In genomic region chr20:57264908-57265648, GRCh38 we compare ENCODE assay signal across 12 cellular contexts. TPM values are rescaled to one million over a fixed set of nuclear protein-coding genes. Genes with fewer than 3 reads are reported as not detected.
DNase-seq lines count a peak whose midpoint lies in the region; ATAC-seq and TF ChIP-seq lines count a peak whose summit lies in the region.
"Had no signal": no experiment of that assay in that cellular context is flagged by ENCODE, and none has a peak within 500 bp of the region (broad histone marks: within the 10 kb centered on the region; RNA-seq: fewer than 3 reads in every experiment).

No MANE protein-coding gene starts in this region.

- intact Hi-C loops in mammary epithelial cell (cut with micrococcal nuclease), result no loop called here
- intact Hi-C loops in activated T-helper 1 cell treated with anti-CD3 and anti-CD28 coated beads, Interleukin-12 subunit alpha, Interleukin-12 subunit beta, Interleukin-2, Interleukin-4 antibody, amounts not matched to agents 30 ng/mL and 10 ng/mL and 1 ng/mL, durations not matched to agents 14 hours and 24 hours and 36 hours (cut with micrococcal nuclease), result loop anchor here (5.0 kb wide), 1 partner anchor 638 kb away; the partner anchor contains the start of gene TFAP2C

- dilution Hi-C loops in mammary epithelial cell (cut with HindIII; ENCODE audit: low sequenced_read_pairs), result loop anchor here (5.0 kb wide), 1 partner anchor 103 kb away; no protein-coding TSS in a partner anchor

- CTCF ChIA-PET in HEK293T (lab: Yijun Ruan, JAX), result interaction anchor here (0.6 kb wide), 1 partner anchor 57 kb away, joined by 4 read pairs; no protein-coding TSS in a partner anchor
- CTCF ChIA-PET in mammary epithelial cell (lab: Charles Lee; ENCODE audit: low non-redundant PET), result no interaction called here

- H3K9me3 ChIP-seq in mammary epithelial cell (replicated peaks; ENCODE audit: insufficient read depth, low read length), result no peaks in the 10 kb centered on the region
- H3K9me3 ChIP-seq: tibial artery had no signal

- no peaks in the 10 kb centered on the region for H3K9me3 Mint-ChIP-seq in activated T-helper 1 cell treated with anti-CD3 and anti-CD28 coated beads, Interleukin-12 subunit alpha, Interleukin-12 subunit beta, Interleukin-2, Interleukin-4 antibody, amounts not matched to agents 30 ng/mL and 10 ng/mL and 1 ng/mL, durations not matched to agents 14 hours and 24 hours and 36 hours

- BruUV-seq in mammary epithelial cell (replicated peaks; lab: Mats Ljungman, UMichigan), result no TSS peak

- H3K4me1 Mint-ChIP-seq in activated T-helper 1 cell treated with anti-CD3 and anti-CD28 coated beads, Interleukin-12 subunit alpha, Interleukin-12 subunit beta, Interleukin-2, Interleukin-4 antibody, amounts not matched to agents 30 ng/mL and 10 ng/mL and 1 ng/mL, durations not matched to agents 14 hours and 24 hours and 36 hours (ENCODE audit: low read depth), result peaks cover 5% of the 10 kb centered on the region

- H3K9ac ChIP-seq in mammary epithelial cell (ENCODE audit: insufficient read depth, low read length), result no peak overlapping the region

- H3K36me3 Mint-ChIP-seq in activated T-helper 1 cell treated with anti-CD3 and anti-CD28 coated beads, Interleukin-12 subunit alpha, Interleukin-12 subunit beta, Interleukin-2, Interleukin-4 antibody, amounts not matched to agents 30 ng/mL and 10 ng/mL and 1 ng/mL, durations not matched to agents 14 hours and 24 hours and 36 hours (ENCODE audit: low read depth), result no peaks in the 10 kb centered on the region
- H3K36me3 Mint-ChIP-seq: naive B cell had no signal

- H3K4me1 ChIP-seq in mammary epithelial cell (ENCODE audit: insufficient read depth, low read length), result peaks cover 5% of the 10 kb centered on the region

- 1% methylated on average over 19 of the region's 54 CpGs for WGBS in mammary epithelial cell (ENCODE audit: low coverage, missing lambda C conversion rate)

- no peak overlapping the region for H3K4me3 ChIP-seq in mammary epithelial cell (replicated peaks in 1 of 3; ENCODE audit: insufficient read depth in 1 of 3, low read depth in 2 of 3, low read length in 3 of 3)
- H3K4me3 ChIP-seq: tibial artery had no signal

- H3K4me3 Mint-ChIP-seq in activated T-helper 1 cell treated with anti-CD3 and anti-CD28 coated beads, Interleukin-12 subunit alpha, Interleukin-12 subunit beta, Interleukin-2, Interleukin-4 antibody, amounts not matched to agents 30 ng/mL and 10 ng/mL and 1 ng/mL, durations not matched to agents 14 hours and 24 hours and 36 hours, result no peak overlapping the region
- H3K4me3 Mint-ChIP-seq: naive B cell had no signal

- H3K27me3 Mint-ChIP-seq in activated T-helper 1 cell treated with anti-CD3 and anti-CD28 coated beads, Interleukin-12 subunit alpha, Interleukin-12 subunit beta, Interleukin-2, Interleukin-4 antibody, amounts not matched to agents 30 ng/mL and 10 ng/mL and 1 ng/mL, durations not matched to agents 14 hours and 24 hours and 36 hours (ENCODE audit: insufficient read depth), result peaks cover 80% of the 10 kb centered on the region

- in situ Hi-C loops in mammary epithelial cell (cut with MboI; ENCODE audit: low sequenced_read_pairs in 2 of 2), result no loop called here

- no peak for TF ChIP-seq CTCF in mammary epithelial cell (conservative IDR thresholded peaks at IDR 0.05 in 1 of 2, IDR thresholded peaks at IDR 0.05 in 1 of 2; ENCODE audit: extremely low read depth in 1 of 2, insufficient read depth in 1 of 2, low read depth in 1 of 2, low read length in 2 of 2)

- H2AFZ ChIP-seq in mammary epithelial cell (ENCODE audit: low read depth, low read length), result no peak overlapping the region

- H3K36me3 ChIP-seq in mammary epithelial cell (ENCODE audit: insufficient read depth, low read length), result no peaks in the 10 kb centered on the region
- H3K36me3 ChIP-seq: tibial artery had no signal

- no peaks in the 10 kb centered on the region for H4K20me1 ChIP-seq in mammary epithelial cell (ENCODE audit: insufficient read depth, low read length)

- H3K27me3 ChIP-seq in mammary epithelial cell (ENCODE audit: insufficient read depth, low read length) (peaks cover 33% of the 10 kb centered on the region), layer of hippocampus (ENCODE audit: control insufficient read depth, insufficient read depth, low read length) (peaks cover 16% of the 10 kb centered on the region)

- POLR2A ChIA-PET in HEK293T (lab: Yijun Ruan, JAX), result interaction anchor here (1.5 kb wide), 1 partner anchor 84 kb away, joined by 3 read pairs; no protein-coding TSS in a partner anchor

- DNase-seq in HEK293T (ENCODE audit: extremely low spot score) (peak; percentile 34), mammary epithelial cell (no peak), AG08395 (ENCODE audit: low spot score) (no peak)
- DNase-seq in activated T-helper 1 cell treated with anti-CD3 and anti-CD28 coated beads, Interleukin-12 subunit alpha, Interleukin-12 subunit beta, Interleukin-2, Interleukin-4 antibody, amounts not matched to agents 30 ng/mL and 10 ng/mL and 1 ng/mL, durations not matched to agents 14 hours and 24 hours and 36 hours (ENCODE audit: low spot score), result no peak
- DNase-seq: activated gamma-delta T cell, naive B cell, NCI-H2029 had no signal

- peak overlapping the region; percentile 12 for H3K4me2 ChIP-seq in mammary epithelial cell (ENCODE audit: insufficient read depth, low read depth, low read length)

- H3K27ac Mint-ChIP-seq in activated T-helper 1 cell treated with anti-CD3 and anti-CD28 coated beads, Interleukin-12 subunit alpha, Interleukin-12 subunit beta, Interleukin-2, Interleukin-4 antibody, amounts not matched to agents 30 ng/mL and 10 ng/mL and 1 ng/mL, durations not matched to agents 14 hours and 24 hours and 36 hours, result no peak overlapping the region
- H3K27ac Mint-ChIP-seq: naive B cell had no signal

- ATAC-seq in HG03460 (IDR thresholded peaks at IDR 0.05; ENCODE audit: unreplicated experiment), result no peak

- no peaks in the 10 kb centered on the region for H3K79me2 ChIP-seq in mammary epithelial cell (ENCODE audit: insufficient read depth, low read length)

- H3K27ac ChIP-seq in mammary epithelial cell (ENCODE audit: insufficient read depth, low read depth, low read length) (no peak overlapping the region), layer of hippocampus (ENCODE audit: low read depth, low read length) (peak overlapping the region; percentile 55), temporal lobe (ENCODE audit: low read depth, low read length) (peak overlapping the region; percentile 44)
- H3K27ac ChIP-seq: RWPE1, tibial artery had no signal

TF ChIP-seq in HEK293T, 16 proteins besides CTCF, POLR2A, EP300 and RAD21:
- no peak for TF ChIP-seq FOXA1 (IDR thresholded peaks at IDR 0.05)
- TF ChIP-seq, protein P1, sequence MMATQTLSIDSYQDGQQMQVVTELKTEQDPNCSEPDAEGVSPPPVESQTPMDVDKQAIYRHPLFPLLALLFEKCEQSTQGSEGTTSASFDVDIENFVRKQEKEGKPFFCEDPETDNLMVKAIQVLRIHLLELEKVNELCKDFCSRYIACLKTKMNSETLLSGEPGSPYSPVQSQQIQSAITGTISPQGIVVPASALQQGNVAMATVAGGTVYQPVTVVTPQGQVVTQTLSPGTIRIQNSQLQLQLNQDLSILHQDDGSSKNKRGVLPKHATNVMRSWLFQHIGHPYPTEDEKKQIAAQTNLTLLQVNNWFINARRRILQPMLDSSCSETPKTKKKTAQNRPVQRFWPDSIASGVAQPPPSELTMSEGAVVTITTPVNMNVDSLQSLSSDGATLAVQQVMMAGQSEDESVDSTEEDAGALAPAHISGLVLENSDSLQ (IDR thresholded peaks at IDR 0.05), result no peak
- no peak for TF ChIP-seq SP1 (IDR thresholded peaks at IDR 0.05)
- TF ChIP-seq CTBP1 (IDR thresholded peaks at IDR 0.05; ENCODE audit: borderline replicate concordance), result no peak
- no peak for TF ChIP-seq TARDBP (IDR thresholded peaks at IDR 0.05)
- TF ChIP-seq LEF1 (IDR thresholded peaks at IDR 0.05; ENCODE audit: borderline replicate concordance), result no peak
- no peak for TF ChIP-seq HDGF (IDR thresholded peaks at IDR 0.05; ENCODE audit: borderline replicate concordance)
- TF ChIP-seq L3MBTL2 (conservative IDR thresholded peaks at IDR 0.05), result peak; percentile 51

RNA-seq across cellular contexts. Expression of gene BMP7, which starts 1.4 kb away (rescaled TPM):
- 1 to 10 TPM in 1 of 2 donors, not detected in 1; 2.0 TPM for total RNA-seq in mammary epithelial cell
- not detected for polyA plus RNA-seq in mammary epithelial cell
- polyA minus RNA-seq in mammary epithelial cell, result not detected
- 9.6 TPM for total RNA-seq in temporal lobe
- 0.12 and 0.21 TPM in 2 replicates for total RNA-seq in activated T-helper 1 cell treated with anti-CD3 and anti-CD28 coated beads, Interleukin-12 subunit alpha, Interleukin-12 subunit beta, Interleukin-2, Interleukin-4 antibody, amounts not matched to agents 30 ng/mL and 10 ng/mL and 1 ng/mL, durations not matched to agents 14 hours and 24 hours and 36 hours
